Comparison of ENCODE assay signal across 1 cellular context in genomic region chr6:49866485-49866943, GRCh38.
TF ChIP-seq lines count a peak whose summit lies in the region.

A gene with protein sequence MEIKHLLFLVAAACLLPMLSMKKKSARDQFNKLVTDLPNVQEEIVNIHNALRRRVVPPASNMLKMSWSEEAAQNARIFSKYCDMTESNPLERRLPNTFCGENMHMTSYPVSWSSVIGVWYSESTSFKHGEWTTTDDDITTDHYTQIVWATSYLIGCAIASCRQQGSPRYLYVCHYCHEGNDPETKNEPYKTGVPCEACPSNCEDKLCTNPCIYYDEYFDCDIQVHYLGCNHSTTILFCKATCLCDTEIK (minus strand): TSS chr6:49866535. CDS start chr6:49857400, 9,135 bp downstream.

TF ChIP-seq in K562, 482 proteins besides CTCF, POLR2A, EP300 and RAD21 (continued from another document and continues in another):
- no peak for TF ChIP-seq GATAD2A (IDR thresholded peaks at IDR 0.05)
- TF ChIP-seq FUS (optimal IDR thresholded peaks at IDR 0.05; ENCODE audit: low read depth, low read length), result no peak
- no peak for TF ChIP-seq HNRNPH1 (optimal IDR thresholded peaks at IDR 0.05; ENCODE audit: low read depth, low read length)
- TF ChIP-seq, protein P1, sequence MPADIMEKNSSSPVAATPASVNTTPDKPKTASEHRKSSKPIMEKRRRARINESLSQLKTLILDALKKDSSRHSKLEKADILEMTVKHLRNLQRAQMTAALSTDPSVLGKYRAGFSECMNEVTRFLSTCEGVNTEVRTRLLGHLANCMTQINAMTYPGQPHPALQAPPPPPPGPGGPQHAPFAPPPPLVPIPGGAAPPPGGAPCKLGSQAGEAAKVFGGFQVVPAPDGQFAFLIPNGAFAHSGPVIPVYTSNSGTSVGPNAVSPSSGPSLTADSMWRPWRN (IDR thresholded peaks at IDR 0.05; ENCODE audit: low read depth), result no peak
- TF ChIP-seq ZNF280B (CRISPR knock-in tag; IDR thresholded peaks at IDR 0.05), result no peak
- TF ChIP-seq SMARCE1 (IDR thresholded peaks at IDR 0.05), result peak; percentile 80
- TF ChIP-seq GTF2E2 (tag; IDR thresholded peaks at IDR 0.05), result no peak
- TF ChIP-seq, protein P2, sequence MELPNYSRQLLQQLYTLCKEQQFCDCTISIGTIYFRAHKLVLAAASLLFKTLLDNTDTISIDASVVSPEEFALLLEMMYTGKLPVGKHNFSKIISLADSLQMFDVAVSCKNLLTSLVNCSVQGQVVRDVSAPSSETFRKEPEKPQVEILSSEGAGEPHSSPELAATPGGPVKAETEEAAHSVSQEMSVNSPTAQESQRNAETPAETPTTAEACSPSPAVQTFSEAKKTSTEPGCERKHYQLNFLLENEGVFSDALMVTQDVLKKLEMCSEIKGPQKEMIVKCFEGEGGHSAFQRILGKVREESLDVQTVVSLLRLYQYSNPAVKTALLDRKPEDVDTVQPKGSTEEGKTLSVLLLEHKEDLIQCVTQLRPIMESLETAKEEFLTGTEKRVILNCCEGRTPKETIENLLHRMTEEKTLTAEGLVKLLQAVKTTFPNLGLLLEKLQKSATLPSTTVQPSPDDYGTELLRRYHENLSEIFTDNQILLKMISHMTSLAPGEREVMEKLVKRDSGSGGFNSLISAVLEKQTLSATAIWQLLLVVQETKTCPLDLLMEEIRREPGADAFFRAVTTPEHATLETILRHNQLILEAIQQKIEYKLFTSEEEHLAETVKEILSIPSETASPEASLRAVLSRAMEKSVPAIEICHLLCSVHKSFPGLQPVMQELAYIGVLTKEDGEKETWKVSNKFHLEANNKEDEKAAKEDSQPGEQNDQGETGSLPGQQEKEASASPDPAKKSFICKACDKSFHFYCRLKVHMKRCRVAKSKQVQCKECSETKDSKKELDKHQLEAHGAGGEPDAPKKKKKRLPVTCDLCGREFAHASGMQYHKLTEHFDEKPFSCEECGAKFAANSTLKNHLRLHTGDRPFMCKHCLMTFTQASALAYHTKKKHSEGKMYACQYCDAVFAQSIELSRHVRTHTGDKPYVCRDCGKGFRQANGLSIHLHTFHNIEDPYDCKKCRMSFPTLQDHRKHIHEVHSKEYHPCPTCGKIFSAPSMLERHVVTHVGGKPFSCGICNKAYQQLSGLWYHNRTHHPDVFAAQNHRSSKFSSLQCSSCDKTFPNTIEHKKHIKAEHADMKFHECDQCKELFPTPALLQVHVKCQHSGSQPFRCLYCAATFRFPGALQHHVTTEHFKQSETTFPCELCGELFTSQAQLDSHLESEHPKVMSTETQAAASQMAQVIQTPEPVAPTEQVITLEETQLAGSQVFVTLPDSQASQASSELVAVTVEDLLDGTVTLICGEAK (IDR thresholded peaks at IDR 0.05), result peak; percentile 74
- TF ChIP-seq, protein P2 (CRISPR knock-in tag; IDR thresholded peaks at IDR 0.05), result no peak
- TF ChIP-seq NCOA4 (IDR thresholded peaks at IDR 0.05; ENCODE audit: partially characterized antibody), result no peak
- TF ChIP-seq POLR2AphosphoS5 (IDR thresholded peaks at IDR 0.05; ENCODE audit: control insufficient read depth, insufficient read depth, low read depth, low read length), result no peak
- TF ChIP-seq, protein P3, sequence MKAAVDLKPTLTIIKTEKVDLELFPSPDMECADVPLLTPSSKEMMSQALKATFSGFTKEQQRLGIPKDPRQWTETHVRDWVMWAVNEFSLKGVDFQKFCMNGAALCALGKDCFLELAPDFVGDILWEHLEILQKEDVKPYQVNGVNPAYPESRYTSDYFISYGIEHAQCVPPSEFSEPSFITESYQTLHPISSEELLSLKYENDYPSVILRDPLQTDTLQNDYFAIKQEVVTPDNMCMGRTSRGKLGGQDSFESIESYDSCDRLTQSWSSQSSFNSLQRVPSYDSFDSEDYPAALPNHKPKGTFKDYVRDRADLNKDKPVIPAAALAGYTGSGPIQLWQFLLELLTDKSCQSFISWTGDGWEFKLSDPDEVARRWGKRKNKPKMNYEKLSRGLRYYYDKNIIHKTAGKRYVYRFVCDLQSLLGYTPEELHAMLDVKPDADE (conservative IDR thresholded peaks at IDR 0.05; ENCODE audit: control insufficient read depth, low read depth, low read length), result no peak
- TF ChIP-seq, protein P4, sequence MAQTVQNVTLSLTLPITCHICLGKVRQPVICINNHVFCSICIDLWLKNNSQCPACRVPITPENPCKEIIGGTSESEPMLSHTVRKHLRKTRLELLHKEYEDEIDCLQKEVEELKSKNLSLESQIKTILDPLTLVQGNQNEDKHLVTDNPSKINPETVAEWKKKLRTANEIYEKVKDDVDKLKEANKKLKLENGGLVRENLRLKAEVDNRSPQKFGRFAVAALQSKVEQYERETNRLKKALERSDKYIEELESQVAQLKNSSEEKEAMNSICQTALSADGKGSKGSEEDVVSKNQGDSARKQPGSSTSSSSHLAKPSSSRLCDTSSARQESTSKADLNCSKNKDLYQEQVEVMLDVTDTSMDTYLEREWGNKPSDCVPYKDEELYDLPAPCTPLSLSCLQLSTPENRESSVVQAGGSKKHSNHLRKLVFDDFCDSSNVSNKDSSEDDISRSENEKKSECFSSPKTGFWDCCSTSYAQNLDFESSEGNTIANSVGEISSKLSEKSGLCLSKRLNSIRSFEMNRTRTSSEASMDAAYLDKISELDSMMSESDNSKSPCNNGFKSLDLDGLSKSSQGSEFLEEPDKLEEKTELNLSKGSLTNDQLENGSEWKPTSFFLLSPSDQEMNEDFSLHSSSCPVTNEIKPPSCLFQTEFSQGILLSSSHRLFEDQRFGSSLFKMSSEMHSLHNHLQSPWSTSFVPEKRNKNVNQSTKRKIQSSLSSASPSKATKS (CRISPR knock-in tag; IDR thresholded peaks at IDR 0.05), result no peak
- no peak for TF ChIP-seq ZNF511 (CRISPR knock-in tag; IDR thresholded peaks at IDR 0.05)
- peak; percentile 56 to 70; a peak in 3 of 4 replicates for TF ChIP-seq TRIM24 (IDR thresholded peaks at IDR 0.05)
- TF ChIP-seq TARDBP (IDR thresholded peaks at IDR 0.05), result no peak
- TF ChIP-seq CHD2 (IDR thresholded peaks at IDR 0.05; ENCODE audit: low read depth, low read length), result no peak
- TF ChIP-seq, protein P5, sequence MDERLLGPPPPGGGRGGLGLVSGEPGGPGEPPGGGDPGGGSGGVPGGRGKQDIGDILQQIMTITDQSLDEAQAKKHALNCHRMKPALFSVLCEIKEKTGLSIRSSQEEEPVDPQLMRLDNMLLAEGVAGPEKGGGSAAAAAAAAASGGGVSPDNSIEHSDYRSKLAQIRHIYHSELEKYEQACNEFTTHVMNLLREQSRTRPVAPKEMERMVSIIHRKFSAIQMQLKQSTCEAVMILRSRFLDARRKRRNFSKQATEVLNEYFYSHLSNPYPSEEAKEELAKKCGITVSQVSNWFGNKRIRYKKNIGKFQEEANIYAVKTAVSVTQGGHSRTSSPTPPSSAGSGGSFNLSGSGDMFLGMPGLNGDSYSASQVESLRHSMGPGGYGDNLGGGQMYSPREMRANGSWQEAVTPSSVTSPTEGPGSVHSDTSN (CRISPR knock-in tag; IDR thresholded peaks at IDR 0.05; ENCODE audit: low read depth), result no peak
- TF ChIP-seq, protein P5 (tag; conservative IDR thresholded peaks at IDR 0.05; ENCODE audit: low read depth), result peak; percentile 47; the same call in 1 of the 2 replicates
- TF ChIP-seq ZNF592 (IDR thresholded peaks at IDR 0.05), result 0 out of 2 replicates have a peak, but pooled peaks have one; percentile 30
- TF ChIP-seq ZNF589 (CRISPR knock-in tag; IDR thresholded peaks at IDR 0.05; ENCODE audit: low read depth), result no peak
- TF ChIP-seq ZNF354B (CRISPR knock-in tag; IDR thresholded peaks at IDR 0.05), result no peak
- no peak for TF ChIP-seq KAT2B (IDR thresholded peaks at IDR 0.05; ENCODE audit: low read depth, low read length)
- TF ChIP-seq LEF1 (IDR thresholded peaks at IDR 0.05), result peak; percentile 29; the same call in 1 of the 2 replicates
- TF ChIP-seq C11orf30 (IDR thresholded peaks at IDR 0.05; ENCODE audit: low read depth), result peak; percentile 74
- TF ChIP-seq HDAC2 (IDR thresholded peaks at IDR 0.05), result no peak
- TF ChIP-seq STAG1 (CRISPR knock-in tag; IDR thresholded peaks at IDR 0.05; ENCODE audit: borderline replicate concordance), result no peak
- no peak for TF ChIP-seq PPARD (CRISPR knock-in tag; IDR thresholded peaks at IDR 0.05)
- TF ChIP-seq RBM34 (IDR thresholded peaks at IDR 0.05; ENCODE audit: borderline replicate concordance, insufficient read depth, low read length), result no peak
